ENCODE assay signal across 13 cellular contexts in genomic region chr2:67255933-67256615, GRCh38.
DNase-seq lines count a peak whose midpoint lies in the region; ATAC-seq and TF ChIP-seq lines count a peak whose summit lies in the region.
"Had no signal": no experiment of that assay in that cellular context is flagged by ENCODE, and none has a peak within 500 bp of the region (broad histone marks: within the 10 kb centered on the region; RNA-seq: fewer than 3 reads in every experiment).

No MANE protein-coding gene starts in this region.

- no peaks in the 10 kb centered on the region for H3K36me3 ChIP-seq in fibroblast of lung (ENCODE audit: control insufficient read depth, insufficient read depth, low read length)
- H3K36me3 ChIP-seq: upper lobe of left lung had no signal

- TF ChIP-seq CTCF in fibroblast of lung (conservative IDR thresholded peaks at IDR 0.05 in 1 of 2, IDR thresholded peaks at IDR 0.05 in 1 of 2; ENCODE audit: low read depth in 1 of 2, low read length in 2 of 2): no peak

- no peaks in the 10 kb centered on the region for H3K9me3 ChIP-seq in fibroblast of lung (ENCODE audit: control insufficient read depth, insufficient read depth, low read depth, low read length)
- H3K9me3 ChIP-seq: mucosa of descending colon, upper lobe of left lung had no signal

- H3K4me1 ChIP-seq in fibroblast of lung (ENCODE audit: control insufficient read depth, extremely low read depth, insufficient read depth, low read length): no peaks in the 10 kb centered on the region
- H3K4me1 ChIP-seq: upper lobe of left lung had no signal

- DNase-seq in NK-92 treated with Interleukin-12 subunit alpha and Interleukin-12 subunit beta, amount 100 ng/mL, for 24 hours (lab: John Stamatoyannopoulos, UW): peak; percentile 6
- DNase-seq in NK-92 (lab: John Stamatoyannopoulos, UW; ENCODE audit: unreplicated experiment) (no peak), NCI-H69 (lab: John Stamatoyannopoulos, UW) (peak; percentile 53), fibroblast of lung (ENCODE audit: low read depth in 2 of 2) (peak; percentile 80 to 89), stromal cell of bone marrow (ENCODE audit: low read depth) (peak; percentile 18), GM19238 (ENCODE audit: insufficient read length, low spot score) (no peak)
- DNase-seq: ACHN, mucosa of descending colon, SHP77 treated with DMSO at 0.1 percent for 48 hours, upper lobe of left lung had no signal

- no peaks in the 10 kb centered on the region for H3K79me2 ChIP-seq in fibroblast of lung (ENCODE audit: control insufficient read depth, insufficient read depth, low read length)

- H4K20me1 ChIP-seq in fibroblast of lung (ENCODE audit: control insufficient read depth, extremely low read depth, insufficient read depth, low read length): no peaks in the 10 kb centered on the region

- H3K9ac ChIP-seq in fibroblast of lung (ENCODE audit: insufficient read depth, low read length): no peak overlapping the region
- H3K9ac ChIP-seq: KMS-11 had no signal

- H3K27ac ChIP-seq in fibroblast of lung (ENCODE audit: insufficient read depth, low read length): peak overlapping the region; percentile 16
- H3K27ac ChIP-seq: KMS-11, upper lobe of left lung had no signal

- H3K4me3 ChIP-seq in fibroblast of lung (replicated peaks in 1 of 4; ENCODE audit: control extremely low read depth in 1 of 4, insufficient read depth in 1 of 4, low read depth in 3 of 4, low read length in 4 of 4): no peak overlapping the region
- H3K4me3 ChIP-seq: mucosa of descending colon, upper lobe of left lung had no signal

- H3K27me3 ChIP-seq in fibroblast of lung (ENCODE audit: control insufficient read depth, insufficient read depth, low read length): no peaks in the 10 kb centered on the region
- H3K27me3 ChIP-seq: upper lobe of left lung had no signal

- H3K4me2 ChIP-seq in fibroblast of lung (ENCODE audit: extremely low read depth, insufficient read depth, low read length): no peak overlapping the region
- H3K4me2 ChIP-seq: KMS-11 had no signal

- ATAC-seq in GM18873 (IDR thresholded peaks at IDR 0.05; ENCODE audit: low FRiP score, unreplicated experiment) (no peak), GM19324 (IDR thresholded peaks at IDR 0.05; ENCODE audit: low FRiP score, unreplicated experiment) (no peak)
- ATAC-seq: mucosa of descending colon had no signal

- H2AFZ ChIP-seq in fibroblast of lung (ENCODE audit: low read length): no peak overlapping the region

Comparison
In these comparisons a context has a peak if more than half of its experiments do, and no peak if none do; other contexts are left out.
1. DNase-seq: peak in NK-92 treated with Interleukin-12 subunit alpha and Interleukin-12 subunit beta, amount 100 ng/mL, for 24 hours (single experiment), NCI-H69 (single experiment), fibroblast of lung (2 of 2) and stromal cell of bone marrow (single experiment); none in NK-92 (single experiment) and GM19238 (single experiment).